9 cellular contexts compared by ENCODE assay signal in the genomic region with DNA sequence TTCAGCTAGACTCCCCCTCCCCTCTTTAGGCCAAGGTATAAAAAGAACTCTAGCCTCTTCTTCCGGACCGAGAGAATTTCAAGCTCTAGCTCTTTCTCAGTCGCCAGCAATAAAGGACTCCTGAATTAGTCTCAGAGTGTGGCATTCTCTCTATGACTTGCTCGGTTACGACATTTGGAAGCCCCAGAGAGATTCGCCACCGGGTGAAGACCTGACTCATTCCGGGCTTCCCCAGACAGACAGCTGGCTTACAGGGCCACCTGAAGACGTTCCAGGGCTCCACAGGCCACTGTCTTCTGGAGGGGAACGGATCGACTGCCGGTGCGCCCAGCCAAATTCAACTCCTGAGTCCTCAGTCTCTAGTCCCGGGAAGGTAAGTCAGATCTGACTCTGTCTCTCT. TPM values are rescaled to one million over a fixed set of nuclear protein-coding genes. Genes with fewer than 3 reads are reported as not detected.
A peak's percentile ranks its signal among the peaks of the same experiment; 100 is the strongest.
DNase-seq lines count a peak whose midpoint lies in the region; ATAC-seq, FAIRE-seq and TF ChIP-seq lines count a peak whose summit lies in the region.
"Had no signal": no experiment of that assay in that cellular context is flagged by ENCODE, and none has a peak within 500 bp of the region (broad histone marks: within the 10 kb centered on the region; RNA-seq: fewer than 3 reads in every experiment).

A gene (plus strand): TSS at position 234 of the 400 bp plus-strand sequence. CDS start 15,510 bp downstream, outside the sequence.

- H3K36me3 ChIP-seq in MM.1S (replicated peaks; ENCODE audit: insufficient read depth, low read length), result no peaks in the 10 kb centered on the region
- H3K36me3 ChIP-seq in pancreas, result no peaks in the 10 kb centered on the region

- no peaks in the 10 kb centered on the region for H4K20me1 ChIP-seq in MM.1S (ENCODE audit: insufficient read depth, low read length)

- H3K4me2 ChIP-seq in MM.1S (ENCODE audit: low read depth, low read length), result no peak within 1 kb of the TSS; the same call in 1 of the 2 replicates

- no peaks in the 10 kb centered on the region for H3K79me2 ChIP-seq in MM.1S (ENCODE audit: low read length)

- H3K27ac ChIP-seq in MM.1S (ENCODE audit: low read length) (no peak within 1 kb of the TSS), pancreas (no peak within 1 kb of the TSS)

- H3K4me1 ChIP-seq in MM.1S (ENCODE audit: low read length) (0 out of 2 replicates have a peak, but pooled peaks cover 5% of the 10 kb centered on the region), pancreas (no peaks in the 10 kb centered on the region)

- H3K9me3 ChIP-seq in MM.1S (replicated peaks; ENCODE audit: insufficient read depth, low read length), result no peaks in the 10 kb centered on the region
- no peaks in the 10 kb centered on the region for H3K9me3 ChIP-seq in pancreas

- no peaks in the 10 kb centered on the region for H3F3A ChIP-seq in MM.1S (ENCODE audit: insufficient read depth, low read length)

- H3K4me3 ChIP-seq in MM.1S (ENCODE audit: low read length) (no peak within 1 kb of the TSS), pancreas (peak within 1 kb of the TSS in 1 of 4 donors; percentile 26)

- H3K9me2 ChIP-seq in MM.1S (replicated peaks; ENCODE audit: insufficient read depth, low read length), result no peaks in the 10 kb centered on the region

- FAIRE-seq in pancreas (lab: Jason Lieb, UNC), result no peak

- H3K27me3 ChIP-seq in MM.1S (replicated peaks; ENCODE audit: insufficient read depth, low read length), result no peaks in the 10 kb centered on the region
- H3K27me3 ChIP-seq in pancreas, result no peaks in the 10 kb centered on the region

- peak; percentile 50 for DNase-seq in SIG-M5 treated with dmso at 0.1 percent for 504 hours (lab: John Stamatoyannopoulos, UW; ENCODE audit: unreplicated experiment)
- DNase-seq in SIG-M5 (lab: John Stamatoyannopoulos, UW), result no peak
- DNase-seq in MM.1S, result no peak
- peak; percentile 59 for DNase-seq in islet precursor cell
- no peak for DNase-seq in pancreas
- no peak for DNase-seq in amniotic stem cell (lab: John Stamatoyannopoulos, UW)
- no peak for DNase-seq in NCI-H1105 (lab: John Stamatoyannopoulos, UW)
- DNase-seq: naive B cell had no signal

- intact Hi-C loops in pancreas (cut with DNase I), result no loop called here

- ATAC-seq in GM21737 (IDR thresholded peaks at IDR 0.05; ENCODE audit: unreplicated experiment) (peak; percentile 94), pancreas (no peak)

- WGBS in pancreas, 2 donors, result 82 to 85% methylated on average over 14 of the region's 14 CpGs

- TF ChIP-seq CTCF in MM.1S (IDR thresholded peaks at IDR 0.05; ENCODE audit: low read length), result no peak
- no peak for TF ChIP-seq CTCF in pancreas (IDR thresholded peaks at IDR 0.05)

- peak within 1 kb of the TSS; percentile 49; the same call in 1 of the 2 replicates for H2AFZ ChIP-seq in MM.1S (ENCODE audit: low read length)

- no peak within 1 kb of the TSS for H3K9ac ChIP-seq in MM.1S (ENCODE audit: low read length)

RNA-seq across cellular contexts. Expression of the gene that starts here (rescaled TPM):
- total RNA-seq in pancreas, result under 1 TPM in 1 of 6 donors, not detected in 5; 0.25 TPM
- polyA plus RNA-seq in pancreas, result not detected

Comparison
In these comparisons a context has a peak if more than half of its experiments do, and no peak if none do; other contexts are left out.
1. DNase-seq: peak in SIG-M5 treated with dmso at 0.1 percent for 504 hours (single experiment) and islet precursor cell (single experiment); none in SIG-M5 (single experiment), MM.1S (single experiment), pancreas (0 of 6), amniotic stem cell (single experiment) and NCI-H1105 (single experiment).